In the genomic region with DNA sequence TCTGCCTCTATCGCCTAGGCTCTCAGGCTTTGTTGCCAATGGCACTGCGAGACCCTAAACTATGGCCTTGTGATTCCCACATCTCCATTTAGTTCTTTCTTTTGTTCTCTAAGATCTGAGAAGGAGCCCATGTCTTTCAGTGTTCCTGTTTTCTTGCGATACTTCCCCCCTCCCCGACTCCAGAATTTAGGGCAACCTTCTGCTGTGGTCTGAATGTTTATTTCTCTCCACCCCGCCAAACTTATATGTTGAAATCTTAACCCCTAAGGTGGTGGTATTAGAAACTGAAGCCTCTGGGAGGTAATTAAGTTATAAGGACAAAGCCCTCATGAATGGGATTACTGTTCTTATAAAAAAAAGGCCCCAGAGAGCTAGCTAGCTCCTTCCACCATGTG, we compare ENCODE assay signal across 9 cellular contexts. TPM values are rescaled to one million over a fixed set of nuclear protein-coding genes. Genes with fewer than 3 reads are reported as not detected.
A peak's percentile ranks its signal among the peaks of the same experiment; 100 is the strongest.
DNase-seq lines count a peak whose midpoint lies in the region; ATAC-seq, FAIRE-seq and TF ChIP-seq lines count a peak whose summit lies in the region.
"Had no signal": no experiment of that assay in that cellular context is flagged by ENCODE, and none has a peak within 500 bp of the region (broad histone marks: within the 10 kb centered on the region; RNA-seq: fewer than 3 reads in every experiment).

No MANE protein-coding gene starts in this region.

- H3K56ac ChIP-seq in mesendoderm (ENCODE audit: low read length): peak overlapping the region; percentile 84

- no peaks in the 10 kb centered on the region for H3K9me3 Mint-ChIP-seq in stimulated activated naive CD8-positive, alpha-beta T cell treated with anti-CD3 and anti-CD28 coated beads, Interleukin-15, Interleukin-2, amounts not matched to agents 100 ng/mL and 50 ng/mL, for 24 hours
- H3K9me3 Mint-ChIP-seq in astrocyte (ENCODE audit: unreplicated experiment): no peaks in the 10 kb centered on the region

- H2AFZ ChIP-seq in astrocyte (ENCODE audit: low read depth, low read length): peak overlapping the region; percentile 61

- no peak for TF ChIP-seq CTCF in astrocyte (IDR thresholded peaks at IDR 0.05; ENCODE audit: insufficient read depth, low read depth, low read length)

- H3K4me2 ChIP-seq in astrocyte (ENCODE audit: low read length) (peak overlapping the region; percentile 80), mesendoderm (ENCODE audit: low read length) (no peak overlapping the region)

- peak overlapping the region; percentile 81 for H3K4me3 Mint-ChIP-seq in stimulated activated naive CD8-positive, alpha-beta T cell treated with anti-CD3 and anti-CD28 coated beads, Interleukin-15, Interleukin-2, amounts not matched to agents 100 ng/mL and 50 ng/mL, for 24 hours
- H3K4me3 Mint-ChIP-seq in astrocyte (ENCODE audit: unreplicated experiment): peak overlapping the region; percentile 68

- H3K23ac ChIP-seq in mesendoderm (ENCODE audit: low read length): no peak overlapping the region

- ATAC-seq in stimulated activated naive CD8-positive, alpha-beta T cell treated with anti-CD3 and anti-CD28 coated beads, Interleukin-15, Interleukin-2, amounts not matched to agents 100 U/mL and 50 U/mL, for 24 hours: no peak

- no peak overlapping the region for H2BK120ac ChIP-seq in mesendoderm (ENCODE audit: low read depth, low read length)

- no CpG with 5 or more reads among the region's 5 CpGs for WGBS in mesendoderm (ENCODE audit: extremely low coverage, insufficient coverage, low lambda C conversion rate)

- H3K9me3 ChIP-seq in astrocyte (ENCODE audit: insufficient read depth, low read depth, low read length): no peaks in the 10 kb centered on the region

- H3K27me3 ChIP-seq in astrocyte (ENCODE audit: insufficient read depth, low read length) (no peaks in the 10 kb centered on the region), mesendoderm (ENCODE audit: insufficient read depth, low read length, poor library complexity) (no peaks in the 10 kb centered on the region)

- H4K20me1 ChIP-seq in astrocyte (ENCODE audit: insufficient read depth, low read length): no peaks in the 10 kb centered on the region

- H3K9ac ChIP-seq in astrocyte (ENCODE audit: low read length) (peak overlapping the region; percentile 81), mesendoderm (ENCODE audit: low read length) (peak overlapping the region; percentile 53)

- FAIRE-seq in astrocyte (lab: Jason Lieb, UNC): no peak
- FAIRE-seq: bronchial epithelial cell had no signal

- no peak for DNase-seq in stimulated activated naive CD8-positive, alpha-beta T cell treated with anti-CD3 and anti-CD28 coated beads, Interleukin-15, Interleukin-2, amounts not matched to agents 100 U/mL and 50 U/mL, for 24 hours
- DNase-seq in astrocyte (ENCODE audit: low read depth) (no peak), mesendoderm (no peak), HCEC 1CT (no peak), NCI-H1436 (lab: John Stamatoyannopoulos, UW) (no peak)
- DNase-seq in stimulated activated CD4-positive, alpha-beta T cell treated with anti-CD3 and anti-CD28 coated beads, Interleukin-4, amount 100 ng/mL, for 1 hour: no peak
- no peak for DNase-seq in stimulated activated CD4-positive, alpha-beta T cell treated with anti-CD3 and anti-CD28 coated beads, Interleukin-4, amount 100 ng/mL, for 4 hours

- H3K18ac ChIP-seq in mesendoderm (ENCODE audit: low read length): no peak overlapping the region

- peak overlapping the region; percentile 18 for H4K5ac ChIP-seq in mesendoderm (ENCODE audit: low read length)

- H2BK5ac ChIP-seq in mesendoderm (ENCODE audit: low read length): no peak overlapping the region

- H2AK5ac ChIP-seq in mesendoderm (ENCODE audit: low read length): no peak overlapping the region

- no peak overlapping the region for H2BK15ac ChIP-seq in mesendoderm (replicated peaks; ENCODE audit: low read depth)

- H3K4me3 ChIP-seq in astrocyte (ENCODE audit: insufficient read depth, low read depth, low read length) (peak overlapping the region; percentile 43), mesendoderm (ENCODE audit: low read length) (no peak overlapping the region)

- no peaks in the 10 kb centered on the region for H3K79me2 ChIP-seq in astrocyte (ENCODE audit: insufficient read depth, low read length)
- H3K79me2 ChIP-seq in mesendoderm (ENCODE audit: control insufficient read depth, insufficient read depth, low read length): no peaks in the 10 kb centered on the region

- no peaks in the 10 kb centered on the region for H3K27me3 Mint-ChIP-seq in stimulated activated naive CD8-positive, alpha-beta T cell treated with anti-CD3 and anti-CD28 coated beads, Interleukin-15, Interleukin-2, amounts not matched to agents 100 ng/mL and 50 ng/mL, for 24 hours
- no peaks in the 10 kb centered on the region for H3K27me3 Mint-ChIP-seq in astrocyte (ENCODE audit: low read depth, unreplicated experiment)

- H3K79me1 ChIP-seq in mesendoderm (ENCODE audit: low read length): no peaks in the 10 kb centered on the region

- no peak overlapping the region for H4K8ac ChIP-seq in mesendoderm (ENCODE audit: low read depth, low read length)

- H3K27ac ChIP-seq in astrocyte (ENCODE audit: low read depth, low read length) (peak overlapping the region; percentile 96), mesendoderm (ENCODE audit: low read depth, low read length) (peak overlapping the region; percentile 42)

- peak overlapping the region; percentile 91 for H3K27ac Mint-ChIP-seq in stimulated activated naive CD8-positive, alpha-beta T cell treated with anti-CD3 and anti-CD28 coated beads, Interleukin-15, Interleukin-2, amounts not matched to agents 100 ng/mL and 50 ng/mL, for 24 hours
- H3K27ac Mint-ChIP-seq in astrocyte (ENCODE audit: unreplicated experiment): peak overlapping the region; percentile 98

- H3K4me1 ChIP-seq in astrocyte (ENCODE audit: insufficient read depth, low read length) (peaks cover 34% of the 10 kb centered on the region), mesendoderm (ENCODE audit: control insufficient read depth, low read depth, low read length) (peaks cover 2% of the 10 kb centered on the region)

- H3K4ac ChIP-seq in mesendoderm (ENCODE audit: low read depth, low read length): no peak overlapping the region

- H3K36me3 Mint-ChIP-seq in stimulated activated naive CD8-positive, alpha-beta T cell treated with anti-CD3 and anti-CD28 coated beads, Interleukin-15, Interleukin-2, amounts not matched to agents 100 ng/mL and 50 ng/mL, for 24 hours (ENCODE audit: low read depth): no peaks in the 10 kb centered on the region
- no peaks in the 10 kb centered on the region for H3K36me3 Mint-ChIP-seq in astrocyte (ENCODE audit: low read depth, unreplicated experiment)

- H3K36me3 ChIP-seq in astrocyte (ENCODE audit: insufficient read depth, low read length) (no peaks in the 10 kb centered on the region), mesendoderm (ENCODE audit: control insufficient read depth, insufficient read depth, low read length) (no peaks in the 10 kb centered on the region)

- peaks cover 45% of the 10 kb centered on the region for H3K4me1 Mint-ChIP-seq in stimulated activated naive CD8-positive, alpha-beta T cell treated with anti-CD3 and anti-CD28 coated beads, Interleukin-15, Interleukin-2, amounts not matched to agents 100 ng/mL and 50 ng/mL, for 24 hours (ENCODE audit: low read depth)
- H3K4me1 Mint-ChIP-seq in astrocyte (ENCODE audit: low read depth, unreplicated experiment): peaks cover 31% of the 10 kb centered on the region

RNA-seq across cellular contexts. Expression of a gene that starts 6.4 kb away (rescaled TPM):
- total RNA-seq in astrocyte: 0.10 TPM in 1 of 2 replicates, not detected in the other
- not detected for polyA plus RNA-seq in mesendoderm (2013, experiment 1 of 2)
- 0.10 TPM for polyA plus RNA-seq in mesendoderm (2013, experiment 2 of 2)
- total RNA-seq: bronchial epithelial cell had no signal
